12 cellular contexts compared by ENCODE assay signal in genomic region chr6:108157234-108157971, GRCh38. TPM values are rescaled to one million over a fixed set of nuclear protein-coding genes. Genes with fewer than 3 reads are reported as not detected.
DNase-seq lines count a peak whose midpoint lies in the region; ATAC-seq, FAIRE-seq and TF ChIP-seq lines count a peak whose summit lies in the region.
"Had no signal": no experiment of that assay in that cellular context is flagged by ENCODE, and none has a peak within 500 bp of the region (broad histone marks: within the 10 kb centered on the region; RNA-seq: fewer than 3 reads in every experiment).

No MANE protein-coding gene starts in this region.

- H2BK12ac ChIP-seq in H1 (ENCODE audit: low read depth, low read length) = no peak overlapping the region

- no peak overlapping the region for H4K91ac ChIP-seq in H1 (replicated peaks; ENCODE audit: insufficient read length, low read length)

- no peak overlapping the region for H2BK20ac ChIP-seq in H1 (ENCODE audit: low read length)

- H4K20me1 ChIP-seq in H1 (replicated peaks in 1 of 2; ENCODE audit: control insufficient read depth in 1 of 2, insufficient read depth in 2 of 2, low read length in 2 of 2) = peaks cover 7 to 16% of the 10 kb centered on the region in 2 experiments

- peak; percentile 54 to 79 (median 62) for ATAC-seq in pancreas
- no peak for ATAC-seq in GM19397 (IDR thresholded peaks at IDR 0.05; ENCODE audit: unreplicated experiment)

- no peak overlapping the region for H3K18ac ChIP-seq in H1 (ENCODE audit: extremely low read depth, low read length)

- H3K56ac ChIP-seq in H1 (replicated peaks; ENCODE audit: insufficient read length, low read depth, low read length) = no peak overlapping the region

- H2AK5ac ChIP-seq in H1 (ENCODE audit: low read depth, low read length) = no peak overlapping the region

- H3K27me3 ChIP-seq in H1 (replicated peaks in 1 of 4; ENCODE audit: control insufficient read depth in 3 of 4, extremely low read depth in 1 of 4, insufficient read depth in 3 of 4, low read length in 3 of 4) (peaks cover 70 to 89% (median 81%) of the 10 kb centered on the region in 4 experiments), pancreas (peaks cover 0 to 71% (median 6%) of the 10 kb centered on the region in 4 donors)

- H3K23me2 ChIP-seq in H1 (ENCODE audit: low read depth, low read length) = no peaks in the 10 kb centered on the region; the same call in 1 of the 2 replicates

- TF ChIP-seq CTCF in H1 (IDR thresholded peaks at IDR 0.05; ENCODE audit: control extremely low read depth in 1 of 3, insufficient read depth in 1 of 3, low read depth in 1 of 3, low read length in 3 of 3) = no peak
- no peak for TF ChIP-seq CTCF in pancreas (IDR thresholded peaks at IDR 0.05)

- WGBS in H1 (ENCODE audit: extremely low coverage in 1 of 2, insufficient coverage in 1 of 2, insufficient read length in 1 of 2, insufficient replicate concordance in 2 of 2, low coverage in 1 of 2, low lambda C conversion rate in 2 of 2, missing lambda C conversion rate in 1 of 2), 2 experiments = 4% methylated on average over 41 of the region's 59 CpGs; no CpG with 5 or more reads in 1 of the 2 experiments
- WGBS in pancreas, 2 donors = 6% methylated on average over 51 to 59 of the region's 59 CpGs

- no peak for TF ChIP-seq EP300 in H1 (IDR thresholded peaks at IDR 0.05; ENCODE audit: borderline replicate concordance in 1 of 2, low read depth in 2 of 2, low read length in 2 of 2)

- no peak overlapping the region for H3K9ac ChIP-seq in H1 (replicated peaks in 1 of 4; ENCODE audit: extremely low read depth in 1 of 4, low read depth in 3 of 4, low read length in 3 of 4)

- no peak overlapping the region for H3K27ac ChIP-seq in H1 (ENCODE audit: low read depth, low read length)
- no peak overlapping the region for H3K27ac ChIP-seq in pancreas
- H3K27ac ChIP-seq: upper lobe of left lung had no signal

- H3K9me3 ChIP-seq in H1 (ENCODE audit: insufficient read depth in 2 of 2, low read depth in 1 of 2, low read length in 1 of 2) (no peaks in the 10 kb centered on the region), pancreas (no peaks in the 10 kb centered on the region)
- H3K9me3 ChIP-seq: upper lobe of left lung had no signal

- POLR2A ChIA-PET in H1 (lab: Charles Lee; ENCODE audit: partially characterized antibody) = interaction anchor here (1.2 to 3.5 kb wide), 3 partner anchors 11 to 43 kb away, joined by 3 to 19 read pairs (median 5); no protein-coding TSS in a partner anchor

- H2BK15ac ChIP-seq in H1 (ENCODE audit: low read length) = 0 out of 2 replicates have a peak overlapping the region, but pooled peaks have one; percentile 20

- no peak overlapping the region for H3K23ac ChIP-seq in H1 (ENCODE audit: insufficient read length)

- peak overlapping the region in 2 of 4 experiments; percentile 12 to 50; a peak in 3 of 8 replicates for H3K4me3 ChIP-seq in H1 (ENCODE audit: extremely low read depth in 1 of 4, insufficient read depth in 2 of 4, low read depth in 3 of 4, low read length in 4 of 4)
- peak overlapping the region; percentile 0 to 50 (median 18) for H3K4me3 ChIP-seq in pancreas

- H3K4ac ChIP-seq in H1 (replicated peaks; ENCODE audit: insufficient read length, low read depth, low read length) = no peak overlapping the region

- no peak overlapping the region for H2BK5ac ChIP-seq in H1 (ENCODE audit: low read depth, low read length)

- intact Hi-C loops in pancreas (cut with DNase I) = no loop called here

- H4K8ac ChIP-seq in H1 (ENCODE audit: extremely low read depth, insufficient read depth, low read length) = peak overlapping the region; percentile 80; the same call in 1 of the 2 replicates

- no peak for TF ChIP-seq POLR2A in H1 (IDR thresholded peaks at IDR 0.05; ENCODE audit: control extremely low read depth in 1 of 2, low read depth in 2 of 2, low read length in 2 of 2)

- CTCF ChIA-PET in H1 (lab: Charles Lee; ENCODE audit: partially characterized antibody) = interaction anchor here (1.1 to 7.8 kb wide), 5 partner anchors 8 to 25 kb away, joined by 3 to 51 read pairs (median 5); partner anchors contain the start of gene NR2E1

- DNase-seq in COLO668 (lab: John Stamatoyannopoulos, UW; ENCODE audit: unreplicated experiment) = peak; percentile 26
- DNase-seq in NCI-H774 (lab: John Stamatoyannopoulos, UW) = peak; percentile 25
- peak in 1 of 2 experiments; percentile 64 for DNase-seq in H1 (ENCODE audit: low read depth in 1 of 2, low spot score in 2 of 2)
- DNase-seq in pancreas = peak in 2 of 6 donors; percentile 63 to 67
- no peak for DNase-seq in stimulated activated CD8-positive, alpha-beta memory T cell treated with anti-CD3 and anti-CD28 coated beads, Interleukin-4, amount 100 ng/mL, for 48 hours
- no peak for DNase-seq in LoVo (ENCODE audit: low spot score)
- no peak for DNase-seq in NCI-H2081 treated with DMSO at 0.1 percent for 48 hours (lab: John Stamatoyannopoulos, UW)
- DNase-seq: activated CD8-positive, alpha-beta memory T cell treated with anti-CD3 and anti-CD28 coated beads for 24 hours; NCI-H226 had no signal

- H4K5ac ChIP-seq in H1 (ENCODE audit: insufficient read length, low read depth, low read length) = no peak overlapping the region

- H3K4me2 ChIP-seq in H1 (ENCODE audit: insufficient read depth in 1 of 2, low read depth in 2 of 2, low read length in 2 of 2) = peak overlapping the region; percentile 28 to 60

- H3K36me3 ChIP-seq in H1 (ENCODE audit: control insufficient read depth in 2 of 4, insufficient read depth in 4 of 4, low read length in 3 of 4) = no peaks in the 10 kb centered on the region
- H3K36me3 ChIP-seq in pancreas = no peaks in the 10 kb centered on the region
- H3K36me3 ChIP-seq: upper lobe of left lung had no signal

- peaks cover 6 to 14% (median 10%) of the 10 kb centered on the region in 4 experiments; a peak in 6 of 7 replicates for H3K4me1 ChIP-seq in H1 (replicated peaks in 1 of 4; ENCODE audit: control insufficient read depth in 3 of 4, insufficient read depth in 4 of 4, low read length in 3 of 4)
- peaks cover 0 to 5% (median 4%) of the 10 kb centered on the region in 3 donors for H3K4me1 ChIP-seq in pancreas

- H3K14ac ChIP-seq in H1 (ENCODE audit: insufficient read length) = no peak overlapping the region

- H2AFZ ChIP-seq in H1 (ENCODE audit: low read length) = no peak overlapping the region

- FAIRE-seq in H1 (lab: Jason Lieb, UNC) (no peak), pancreas (lab: Jason Lieb, UNC) (no peak)

- TF ChIP-seq RAD21 in H1 (IDR thresholded peaks at IDR 0.05 in 1 of 2, conservative IDR thresholded peaks at IDR 0.05 in 1 of 2; ENCODE audit: low read depth in 2 of 2, low read length in 2 of 2) = no peak

- no peak overlapping the region for H2BK120ac ChIP-seq in H1 (replicated peaks; ENCODE audit: low read depth, low read length)

- H3K79me2 ChIP-seq in H1 (ENCODE audit: control insufficient read depth in 1 of 2, insufficient read depth in 2 of 2, low read length in 2 of 2) = no peaks in the 10 kb centered on the region

- H3K79me1 ChIP-seq in H1 (ENCODE audit: low read depth, low read length) = no peaks in the 10 kb centered on the region

TF ChIP-seq in H1, 55 proteins besides CTCF, POLR2A, EP300 and RAD21 (continues in another document):
- TF ChIP-seq HDAC2 (IDR thresholded peaks at IDR 0.05; ENCODE audit: borderline replicate concordance in 1 of 2, low read depth in 2 of 2, low read length in 2 of 2) (0 out of 4 replicates have a peak, but pooled peaks of 1 of the 2 experiments have one; percentile 33), MAFK (IDR thresholded peaks at IDR 0.05; ENCODE audit: low read depth, low read length) (no peak), CREB1 (IDR thresholded peaks at IDR 0.05) (no peak), BACH1 (IDR thresholded peaks at IDR 0.05; ENCODE audit: low read length) (no peak), CEBPB (IDR thresholded peaks at IDR 0.05; ENCODE audit: low read depth, low read length) (no peak), ZNF274 (IDR thresholded peaks at IDR 0.05; ENCODE audit: borderline replicate concordance, extremely low read depth, low read length) (no peak), SIX5 (IDR thresholded peaks at IDR 0.05; ENCODE audit: low read depth, low read length) (no peak), SUZ12 (IDR thresholded peaks at IDR 0.05; ENCODE audit: low read length) (peak; percentile 94), PHF8 (conservative IDR thresholded peaks at IDR 0.05; ENCODE audit: low read depth, low read length) (no peak), KDM1A (IDR thresholded peaks at IDR 0.05; ENCODE audit: borderline replicate concordance, low read length) (no peak), JUND (IDR thresholded peaks at IDR 0.05; ENCODE audit: low read length) (no peak), POU5F1 (IDR thresholded peaks at IDR 0.05; ENCODE audit: low read depth, low read length) (no peak), TCF12 (IDR thresholded peaks at IDR 0.05; ENCODE audit: low read depth, low read length) (no peak), GTF2F1 (IDR thresholded peaks at IDR 0.05; ENCODE audit: borderline replicate concordance, low read depth, low read length) (no peak), YY1 (IDR thresholded peaks at IDR 0.05; ENCODE audit: low read depth, low read length) (no peak), TAF7 (optimal IDR thresholded peaks at IDR 0.05; ENCODE audit: borderline replicate concordance, low read depth, low read length) (no peak), BRCA1 (IDR thresholded peaks at IDR 0.05; ENCODE audit: low read depth, low read length) (no peak), CTBP2 (IDR thresholded peaks at IDR 0.05; ENCODE audit: borderline replicate concordance, insufficient read depth, insufficient read length, low read length) (peak; percentile 84), RFX5 (IDR thresholded peaks at IDR 0.05; ENCODE audit: borderline replicate concordance, low read depth, low read length) (no peak), POLR2AphosphoS5 (IDR thresholded peaks at IDR 0.05; ENCODE audit: low read depth, low read length) (no peak)
- TF ChIP-seq, protein P1, sequence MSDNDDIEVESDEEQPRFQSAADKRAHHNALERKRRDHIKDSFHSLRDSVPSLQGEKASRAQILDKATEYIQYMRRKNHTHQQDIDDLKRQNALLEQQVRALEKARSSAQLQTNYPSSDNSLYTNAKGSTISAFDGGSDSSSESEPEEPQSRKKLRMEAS (IDR thresholded peaks at IDR 0.05) = peak; percentile 40; the same call in 1 of the 2 replicates

RNA-seq across cellular contexts. Expression of gene NR2E1, which starts 8.4 kb away (rescaled TPM):
- total RNA-seq in H1 (2021; fragmentation: NEBNext Ultra II Directional; extraction: Animal tissue kit (Norgen Biotek cat#: 25700)) = not detected in 2 replicates
- polyA plus RNA-seq in H1 (2011; rRNA removed) (not detected in 2 replicates), pancreas (under 1 TPM in 1 of 2 donors, not detected in 1; 0.02 TPM)
- not detected for polyA plus RNA-seq in H1 (2011; cell fraction: cytosol; rRNA removed)
- not detected for polyA plus RNA-seq in H1 (2011; cell fraction: nucleus; rRNA removed)
- not detected in 4 replicates for polyA plus RNA-seq in H1 (2012, experiment 1 of 2)
- not detected for polyA plus RNA-seq in H1 (2012, experiment 2 of 2)
- polyA plus RNA-seq in H1 (2013, experiment 1 of 2) = not detected
- not detected for polyA plus RNA-seq in H1 (2013, experiment 2 of 2)
- polyA minus RNA-seq in H1 (2011; rRNA and poly(A)+ RNA removed) = not detected in 2 replicates
- polyA minus RNA-seq in H1 (2011; cell fraction: cytosol; rRNA and poly(A)+ RNA removed) = not detected
- not detected for polyA minus RNA-seq in H1 (2011; cell fraction: nucleus; rRNA and poly(A)+ RNA removed)
- under 1 TPM in 2 of 6 donors, not detected in 4; 0.06 to 0.19 TPM for total RNA-seq in pancreas
- total RNA-seq: pulmonary artery endothelial cell, upper lobe of left lung had no signal

Comparison
In these comparisons a context has a peak if more than half of its experiments do, and no peak if none do; other contexts are left out.
1. DNase-seq: peak in COLO668 (single experiment) and NCI-H774 (single experiment); none in stimulated activated CD8-positive, alpha-beta memory T cell treated with anti-CD3 and anti-CD28 coated beads, Interleukin-4, amount 100 ng/mL, for 48 hours (single experiment), LoVo (single experiment) and NCI-H2081 treated with DMSO at 0.1 percent for 48 hours (single experiment).